Comparison of ENCODE assay signal across 8 cellular contexts in the genomic region with DNA sequence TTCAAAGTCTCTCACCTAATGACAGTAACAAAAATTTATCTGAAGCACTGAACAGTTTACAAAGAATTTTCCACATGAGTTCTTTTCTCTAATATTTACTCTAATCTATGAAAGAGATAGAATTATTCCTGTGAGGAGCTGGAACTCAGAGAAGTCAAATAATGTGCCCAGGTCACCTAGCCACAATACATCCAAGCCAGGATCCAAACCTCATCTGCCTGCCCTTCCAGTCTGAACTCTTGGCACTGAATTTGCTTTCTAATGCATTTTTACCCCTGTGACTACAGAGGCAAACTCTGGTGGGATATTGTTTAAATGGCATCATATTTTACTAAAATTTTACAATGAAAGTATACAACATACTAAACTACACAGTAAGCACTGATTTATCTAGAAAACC.
"Had no signal": no experiment of that assay in that cellular context is flagged by ENCODE, and none has a peak within 500 bp of the region (broad histone marks: within the 10 kb centered on the region; RNA-seq: fewer than 3 reads in every experiment).

No MANE protein-coding gene starts in this region.

- ATAC-seq: GM12878 had no signal

- H3K4me3 ChIP-seq: GM12878 had no signal

- FAIRE-seq: G401.6, GM12878, GM12891, GM12892, GM18507, GM19239 had no signal

- DNase-seq: GDM1, GF-D8 had no signal
